1 cellular context compared by ENCODE assay signal in genomic region chr17:78993241-78993956, GRCh38.
TF ChIP-seq lines count a peak whose summit lies in the region.

No MANE protein-coding gene starts in this region.

TF ChIP-seq in HepG2, 621 proteins besides CTCF, POLR2A, EP300 and RAD21 (continued from another document and continues in another):
- TF ChIP-seq, protein P1, sequence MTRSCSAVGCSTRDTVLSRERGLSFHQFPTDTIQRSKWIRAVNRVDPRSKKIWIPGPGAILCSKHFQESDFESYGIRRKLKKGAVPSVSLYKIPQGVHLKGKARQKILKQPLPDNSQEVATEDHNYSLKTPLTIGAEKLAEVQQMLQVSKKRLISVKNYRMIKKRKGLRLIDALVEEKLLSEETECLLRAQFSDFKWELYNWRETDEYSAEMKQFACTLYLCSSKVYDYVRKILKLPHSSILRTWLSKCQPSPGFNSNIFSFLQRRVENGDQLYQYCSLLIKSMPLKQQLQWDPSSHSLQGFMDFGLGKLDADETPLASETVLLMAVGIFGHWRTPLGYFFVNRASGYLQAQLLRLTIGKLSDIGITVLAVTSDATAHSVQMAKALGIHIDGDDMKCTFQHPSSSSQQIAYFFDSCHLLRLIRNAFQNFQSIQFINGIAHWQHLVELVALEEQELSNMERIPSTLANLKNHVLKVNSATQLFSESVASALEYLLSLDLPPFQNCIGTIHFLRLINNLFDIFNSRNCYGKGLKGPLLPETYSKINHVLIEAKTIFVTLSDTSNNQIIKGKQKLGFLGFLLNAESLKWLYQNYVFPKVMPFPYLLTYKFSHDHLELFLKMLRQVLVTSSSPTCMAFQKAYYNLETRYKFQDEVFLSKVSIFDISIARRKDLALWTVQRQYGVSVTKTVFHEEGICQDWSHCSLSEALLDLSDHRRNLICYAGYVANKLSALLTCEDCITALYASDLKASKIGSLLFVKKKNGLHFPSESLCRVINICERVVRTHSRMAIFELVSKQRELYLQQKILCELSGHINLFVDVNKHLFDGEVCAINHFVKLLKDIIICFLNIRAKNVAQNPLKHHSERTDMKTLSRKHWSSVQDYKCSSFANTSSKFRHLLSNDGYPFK (CRISPR knock-in tag; IDR thresholded peaks at IDR 0.05; ENCODE audit: borderline replicate concordance) = 0 out of 2 replicates have a peak, but pooled peaks have one; percentile 19
- no peak for TF ChIP-seq NONO (IDR thresholded peaks at IDR 0.05)
- TF ChIP-seq NONO (CRISPR knock-in tag; conservative IDR thresholded peaks at IDR 0.05) = 0 out of 2 replicates have a peak, but pooled peaks have one; percentile 36
- TF ChIP-seq ZNF318 (CRISPR knock-in tag; IDR thresholded peaks at IDR 0.05) = no peak
- TF ChIP-seq ZNF687 (CRISPR knock-in tag; IDR thresholded peaks at IDR 0.05) = peak; percentile 36; the same call in 1 of the 2 replicates
- TF ChIP-seq HOXA3 (CRISPR knock-in tag; IDR thresholded peaks at IDR 0.05) = no peak
- TF ChIP-seq SP5 (CRISPR knock-in tag; IDR thresholded peaks at IDR 0.05; ENCODE audit: borderline replicate concordance, low read depth) = no peak
- no peak for TF ChIP-seq ZNF414 (CRISPR knock-in tag; IDR thresholded peaks at IDR 0.05)
- TF ChIP-seq ATF4 (CRISPR knock-in tag; IDR thresholded peaks at IDR 0.05) = no peak
- TF ChIP-seq ZNF644 (CRISPR knock-in tag; IDR thresholded peaks at IDR 0.05; ENCODE audit: low read depth) = no peak
- no peak for TF ChIP-seq ZNF20 (CRISPR knock-in tag; IDR thresholded peaks at IDR 0.05)
- no peak for TF ChIP-seq IRF2 (CRISPR knock-in tag; IDR thresholded peaks at IDR 0.05)
- no peak for TF ChIP-seq POLR2G (IDR thresholded peaks at IDR 0.05; ENCODE audit: low read depth, low read length)
- no peak for TF ChIP-seq GLI4 (CRISPR knock-in tag; IDR thresholded peaks at IDR 0.05; ENCODE audit: borderline replicate concordance)
- TF ChIP-seq FOXA1 (IDR thresholded peaks at IDR 0.05) = no peak
- no peak for TF ChIP-seq FOXA1 (CRISPR knock-in tag; IDR thresholded peaks at IDR 0.05)
- no peak for TF ChIP-seq NFE2L2 (IDR thresholded peaks at IDR 0.05; ENCODE audit: low read length)
- no peak for TF ChIP-seq SRF (IDR thresholded peaks at IDR 0.05; ENCODE audit: low read depth, low read length)
- no peak for TF ChIP-seq ZNF12 (CRISPR knock-in tag; IDR thresholded peaks at IDR 0.05)
- peak; percentile 43; the same call in 1 of the 2 replicates for TF ChIP-seq ZBTB7B (CRISPR knock-in tag; IDR thresholded peaks at IDR 0.05)
- no peak for TF ChIP-seq EEA1 (CRISPR knock-in tag; IDR thresholded peaks at IDR 0.05; ENCODE audit: borderline replicate concordance)
- TF ChIP-seq WIZ (CRISPR knock-in tag; IDR thresholded peaks at IDR 0.05) = no peak
- TF ChIP-seq FUBP1 (CRISPR knock-in tag; IDR thresholded peaks at IDR 0.05; ENCODE audit: borderline replicate concordance) = no peak
- TF ChIP-seq ZNF569 (CRISPR knock-in tag; IDR thresholded peaks at IDR 0.05; ENCODE audit: borderline replicate concordance) = no peak
- no peak for TF ChIP-seq ZNF10 (CRISPR knock-in tag; IDR thresholded peaks at IDR 0.05; ENCODE audit: borderline replicate concordance, low read depth)
- no peak for TF ChIP-seq RELA (CRISPR knock-in tag; IDR thresholded peaks at IDR 0.05)
- no peak for TF ChIP-seq MEIS1 (CRISPR knock-in tag; IDR thresholded peaks at IDR 0.05; ENCODE audit: borderline replicate concordance)
- TF ChIP-seq ZNF547 (CRISPR knock-in tag; IDR thresholded peaks at IDR 0.05) = peak; percentile 62; the same call in 1 of the 2 replicates
- no peak for TF ChIP-seq ESRRA (CRISPR knock-in tag; IDR thresholded peaks at IDR 0.05; ENCODE audit: low read depth)
- TF ChIP-seq ZNF33A (CRISPR knock-in tag; IDR thresholded peaks at IDR 0.05; ENCODE audit: borderline replicate concordance) = no peak
- TF ChIP-seq MIER3 (CRISPR knock-in tag; IDR thresholded peaks at IDR 0.05; ENCODE audit: borderline replicate concordance) = no peak
- no peak for TF ChIP-seq TFDP2 (CRISPR knock-in tag; IDR thresholded peaks at IDR 0.05)
- no peak for TF ChIP-seq ELK4 (CRISPR knock-in tag; IDR thresholded peaks at IDR 0.05; ENCODE audit: borderline replicate concordance)
- TF ChIP-seq XRCC5 (optimal IDR thresholded peaks at IDR 0.05; ENCODE audit: low read length) = peak; percentile 80
- TF ChIP-seq ZNF720 (CRISPR knock-in tag; IDR thresholded peaks at IDR 0.05) = no peak
- no peak for TF ChIP-seq ZZZ3 (CRISPR knock-in tag; IDR thresholded peaks at IDR 0.05; ENCODE audit: borderline replicate concordance)
- no peak for TF ChIP-seq ZNF510 (CRISPR knock-in tag; IDR thresholded peaks at IDR 0.05; ENCODE audit: low read depth)
- peak; percentile 66 for TF ChIP-seq STAG1 (CRISPR knock-in tag; IDR thresholded peaks at IDR 0.05)
- TF ChIP-seq SRSF1 (optimal IDR thresholded peaks at IDR 0.05; ENCODE audit: low read depth, low read length) = peak; percentile 13
- TF ChIP-seq ZNF776 (CRISPR knock-in tag; IDR thresholded peaks at IDR 0.05) = no peak
